ENCODE assay signal across 14 cellular contexts in genomic region chr3:126034481-126035361, GRCh38. TPM values are rescaled to one million over a fixed set of nuclear protein-coding genes. Genes with fewer than 3 reads are reported as not detected.
DNase-seq lines count a peak whose midpoint lies in the region; ATAC-seq, FAIRE-seq and TF ChIP-seq lines count a peak whose summit lies in the region.
"Had no signal": no experiment of that assay in that cellular context is flagged by ENCODE, and none has a peak within 500 bp of the region (broad histone marks: within the 10 kb centered on the region; RNA-seq: fewer than 3 reads in every experiment).

No MANE protein-coding gene starts in this region.

- no peak overlapping the region for H3K4me3 ChIP-seq in left lung

- no peak overlapping the region for H3K27ac ChIP-seq in CD4-positive, alpha-beta T cell (ENCODE audit: low read depth, low read length)
- H3K27ac ChIP-seq in left lung, result no peak overlapping the region
- H3K27ac ChIP-seq: HL-60 had no signal

- no peak for FAIRE-seq in GM12891 (lab: Jason Lieb, UNC)
- FAIRE-seq: RCC 7860 had no signal

- peak; percentile 24 for ATAC-seq in CD4-positive, alpha-beta T cell (ENCODE audit: poor library complexity)
- ATAC-seq in left lung, result peak; percentile 80

- no peaks in the 10 kb centered on the region for H3K9me3 ChIP-seq in CD4-positive, alpha-beta T cell (ENCODE audit: control insufficient read depth, low read length)
- H3K9me3 ChIP-seq in left lung, result no peaks in the 10 kb centered on the region

- no peaks in the 10 kb centered on the region for H3K27me3 Mint-ChIP-seq in CD4-positive, alpha-beta T cell
- H3K27me3 Mint-ChIP-seq in activated CD4-positive, alpha-beta memory T cell treated with anti-CD3 and anti-CD28 coated beads, Interleukin-2, amount 10 ng/mL, durations not matched to agents 7 days and 5 days, result no peaks in the 10 kb centered on the region
- H3K27me3 Mint-ChIP-seq: brain had no signal

- POLR2A ChIA-PET in CD4-positive, alpha-beta T cell (lab: Charles Lee), result no interaction called here
- POLR2A ChIA-PET in activated CD4-positive, alpha-beta memory T cell treated with anti-CD3 and anti-CD28 coated beads, Interleukin-2, amount 10 ng/mL, durations not matched to agents 7 days and 5 days (lab: Charles Lee), result interaction anchor here (0.6 to 1.0 kb wide), 2 partner anchors 50 to 413 kb away, joined by 3 to 4 read pairs; no protein-coding TSS in a partner anchor

- H3K36me3 Mint-ChIP-seq in CD4-positive, alpha-beta T cell (ENCODE audit: low read depth), result peaks cover 92% of the 10 kb centered on the region
- no peaks in the 10 kb centered on the region for H3K36me3 Mint-ChIP-seq in activated CD4-positive, alpha-beta memory T cell treated with anti-CD3 and anti-CD28 coated beads, Interleukin-2, amount 10 ng/mL, durations not matched to agents 7 days and 5 days (ENCODE audit: low read depth)

- no peaks in the 10 kb centered on the region for H3K27me3 ChIP-seq in CD4-positive, alpha-beta T cell (ENCODE audit: control insufficient read depth, insufficient read depth, low read length)
- no peaks in the 10 kb centered on the region for H3K27me3 ChIP-seq in left lung

- TF ChIP-seq POLR2A in GM12891 (IDR thresholded peaks at IDR 0.05; ENCODE audit: low read depth, low read length), result no peak

- no peak overlapping the region for H3K27ac Mint-ChIP-seq in CD4-positive, alpha-beta T cell
- H3K27ac Mint-ChIP-seq in activated CD4-positive, alpha-beta memory T cell treated with anti-CD3 and anti-CD28 coated beads, Interleukin-2, amount 10 ng/mL, durations not matched to agents 7 days and 5 days, result no peak overlapping the region
- H3K27ac Mint-ChIP-seq: CD14-positive monocyte had no signal

- H3K4me1 Mint-ChIP-seq in CD4-positive, alpha-beta T cell (ENCODE audit: low read depth), result no peaks in the 10 kb centered on the region
- peaks cover 21% of the 10 kb centered on the region for H3K4me1 Mint-ChIP-seq in activated CD4-positive, alpha-beta memory T cell treated with anti-CD3 and anti-CD28 coated beads, Interleukin-2, amount 10 ng/mL, durations not matched to agents 7 days and 5 days
- H3K4me1 Mint-ChIP-seq: brain, CD14-positive monocyte had no signal

- H3K4me1 ChIP-seq in left lung, result no peaks in the 10 kb centered on the region

- intact Hi-C loops in CD4-positive, alpha-beta T cell (cut with DNase I, micrococcal nuclease), result no loop called here
- intact Hi-C loops in left lung (cut with DNase I), result no loop called here

- H3K4me3 Mint-ChIP-seq in CD4-positive, alpha-beta T cell, result no peak overlapping the region
- H3K4me3 Mint-ChIP-seq in activated CD4-positive, alpha-beta memory T cell treated with anti-CD3 and anti-CD28 coated beads, Interleukin-2, amount 10 ng/mL, durations not matched to agents 7 days and 5 days, result no peak overlapping the region
- H3K4me3 Mint-ChIP-seq: brain, CD14-positive monocyte had no signal

- CTCF ChIA-PET in CD4-positive, alpha-beta T cell (lab: Charles Lee), result no interaction called here
- CTCF ChIA-PET in activated CD4-positive, alpha-beta memory T cell treated with anti-CD3 and anti-CD28 coated beads, Interleukin-2, amount 10 ng/mL, durations not matched to agents 7 days and 5 days (lab: Charles Lee), result no interaction called here

- TF ChIP-seq CTCF in CD4-positive, alpha-beta T cell (IDR thresholded peaks at IDR 0.05), result no peak
- TF ChIP-seq CTCF in left lung (IDR thresholded peaks at IDR 0.05), result no peak

- no peak for DNase-seq in CD4-positive, alpha-beta T cell
- DNase-seq in GM12891 (ENCODE audit: insufficient read length, low spot score) (no peak), left lung (no peak), NCI-H510A treated with DMSO at 0.1 percent for 48 hours (lab: John Stamatoyannopoulos, UW) (no peak), H4 (ENCODE audit: low spot score) (no peak), HPDE6-E6E7 (ENCODE audit: extremely low spot score) (no peak), hippocampal formation (lab: John Stamatoyannopoulos, UW) (no peak)
- DNase-seq in activated CD4-positive, alpha-beta memory T cell treated with anti-CD3 and anti-CD28 coated beads, Interleukin-2, amount 10 ng/mL, durations not matched to agents 7 days and 5 days, result peak; percentile 17
- DNase-seq: NCI-H510A, retina had no signal

- peaks cover 0 to 12% of the 10 kb centered on the region in 2 donors for H3K36me3 ChIP-seq in left lung

- H3K9me3 Mint-ChIP-seq in CD4-positive, alpha-beta T cell, result no peaks in the 10 kb centered on the region
- no peaks in the 10 kb centered on the region for H3K9me3 Mint-ChIP-seq in activated CD4-positive, alpha-beta memory T cell treated with anti-CD3 and anti-CD28 coated beads, Interleukin-2, amount 10 ng/mL, durations not matched to agents 7 days and 5 days

TF ChIP-seq in GM12891, 5 proteins besides CTCF, POLR2A, EP300 and RAD21:
- TF ChIP-seq POU2F2 (IDR thresholded peaks at IDR 0.05; ENCODE audit: low read depth, low read length) (no peak), SPI1 (IDR thresholded peaks at IDR 0.05; ENCODE audit: low read depth, low read length) (peak; percentile 37; the same call in 1 of the 2 replicates)
TF ChIP-seq in GM12891: peak in this region for 1.

RNA-seq across cellular contexts. Expression of gene SLC41A3, which starts 49.2 kb away (rescaled TPM):
- total RNA-seq in CD4-positive, alpha-beta T cell, result 10 to 100 TPM; 26.5 to 29.1 TPM
- 15.8 TPM for polyA plus RNA-seq in GM12891 (2012; ENCODE audit: low read depth, missing spikeins)
- 10 to 100 TPM; 25.6 to 30.0 TPM for total RNA-seq in activated CD4-positive, alpha-beta memory T cell treated with anti-CD3 and anti-CD28 coated beads, Interleukin-2, amount 10 ng/mL, durations not matched to agents 7 days and 5 days
- total RNA-seq in left lung, result 10 to 100 TPM; 35.1 to 48.6 TPM
- 34.5 and 43.6 TPM in 2 replicates for total RNA-seq in H4 (2014; rRNA removed; shearing (Covaris generic))
